ENCODE assay signal across 1 cellular context in genomic region chr10:43295436-43295835, GRCh38.
TF ChIP-seq lines count a peak whose summit lies in the region.

No MANE protein-coding gene starts in this region.

TF ChIP-seq in K562, 482 proteins besides CTCF, POLR2A, EP300 and RAD21:
- 0 out of 2 replicates have a peak, but pooled peaks have one; percentile 18 for TF ChIP-seq ETV1 (tag; conservative IDR thresholded peaks at IDR 0.05; ENCODE audit: low read depth)
- no peak for TF ChIP-seq ZNF143 (CRISPR knock-in tag; IDR thresholded peaks at IDR 0.05)
- TF ChIP-seq ZNF444 (CRISPR knock-in tag; IDR thresholded peaks at IDR 0.05): no peak
- TF ChIP-seq SAFB (IDR thresholded peaks at IDR 0.05; ENCODE audit: borderline replicate concordance, low read depth, low read length): no peak
- peak; percentile 43; the same call in 1 of the 2 replicates for TF ChIP-seq GABPA (tag; conservative IDR thresholded peaks at IDR 0.05; ENCODE audit: low read depth)
- TF ChIP-seq ZNF398 (CRISPR knock-in tag; IDR thresholded peaks at IDR 0.05): no peak
- no peak for TF ChIP-seq RAD51 (IDR thresholded peaks at IDR 0.05; ENCODE audit: borderline replicate concordance, low read depth)
- no peak for TF ChIP-seq SAFB2 (IDR thresholded peaks at IDR 0.05; ENCODE audit: borderline replicate concordance, low read depth, low read length, severe bottlenecking)
- TF ChIP-seq RBFOX2 (IDR thresholded peaks at IDR 0.05; ENCODE audit: low read depth, low read length): no peak
- TF ChIP-seq SOX6 (IDR thresholded peaks at IDR 0.05): no peak
- TF ChIP-seq IRF9 (tag; IDR thresholded peaks at IDR 0.05): no peak
- no peak for TF ChIP-seq HNRNPUL1 (IDR thresholded peaks at IDR 0.05; ENCODE audit: low read length)
- no peak for TF ChIP-seq ZC3H8 (IDR thresholded peaks at IDR 0.05)
- TF ChIP-seq USF1 (CRISPR knock-in tag; IDR thresholded peaks at IDR 0.05): no peak
- TF ChIP-seq ZNF511 (CRISPR knock-in tag; IDR thresholded peaks at IDR 0.05): no peak
- no peak for TF ChIP-seq STAT5A (IDR thresholded peaks at IDR 0.05; ENCODE audit: borderline replicate concordance, low read length)
